ENCODE assay signal across 8 cellular contexts in genomic region chr17:49361902-49362722, GRCh38. TPM values are rescaled to one million over a fixed set of nuclear protein-coding genes. Genes with fewer than 3 reads are reported as not detected.
DNase-seq lines count a peak whose midpoint lies in the region; ATAC-seq and TF ChIP-seq lines count a peak whose summit lies in the region.

Gene ZNF652 (minus strand): TSS chr17:49362250. CDS start chr17:49317725, 44,525 bp downstream.

- intact Hi-C loops in HCT116 (cut with micrococcal nuclease) = loop anchor here (2.0 kb wide), 1 partner anchor 47 kb away; no protein-coding TSS in a partner anchor
- intact Hi-C loops in activated naive CD4-positive, alpha-beta T cell treated with anti-CD3 and anti-CD28 coated beads for 36 hours (cut with micrococcal nuclease) = loop anchor here (1.0 to 5.0 kb wide), 10 partner anchors 9 to 695 kb away; partner anchors contain the start of genes FAM117A, ITGA3, PHB1 and SPOP

- peak within 1 kb of the TSS; percentile 84 for H3K9ac ChIP-seq in HCT116 (ENCODE audit: low read length)

- H3K36me3 Mint-ChIP-seq in activated naive CD4-positive, alpha-beta T cell treated with anti-CD3 and anti-CD28 coated beads for 36 hours (ENCODE audit: low read depth) = no peaks in the 10 kb centered on the region

- TF ChIP-seq POLR2A in HCT116 (IDR thresholded peaks at IDR 0.05; ENCODE audit: borderline replicate concordance, extremely low read depth, insufficient read depth, insufficient read length) (peak; percentile 35), gastroesophageal sphincter (IDR thresholded peaks at IDR 0.05) (peak; percentile 40 to 50)

- no peak for TF ChIP-seq EP300 in gastroesophageal sphincter (IDR thresholded peaks at IDR 0.05)

- peak; percentile 86 for ATAC-seq in HCT116
- ATAC-seq in gastroesophageal sphincter = peak; percentile 91

- H3K4me2 ChIP-seq in HCT116 (ENCODE audit: low read length) = peak within 1 kb of the TSS; percentile 86

- TF ChIP-seq CTCF in HCT116 (IDR thresholded peaks at IDR 0.05 in 2 of 3, conservative IDR thresholded peaks at IDR 0.05 in 1 of 3; ENCODE audit: borderline replicate concordance in 1 of 3, insufficient read depth in 1 of 3, low read depth in 2 of 3, low read length in 2 of 3) = no peak
- TF ChIP-seq CTCF in gastroesophageal sphincter (IDR thresholded peaks at IDR 0.05) = peak in 1 of 4 experiments; percentile 26

- peaks cover 45% of the 10 kb centered on the region for H3K79me2 ChIP-seq in HCT116 (ENCODE audit: insufficient read depth, low read length)

- peak within 1 kb of the TSS; percentile 81 to 86 for H3K4me3 ChIP-seq in HCT116 (replicated peaks in 1 of 2; ENCODE audit: low read depth in 1 of 2, low read length in 2 of 2)
- H3K4me3 ChIP-seq in gastroesophageal sphincter = peak within 1 kb of the TSS; percentile 84 to 93

- WGBS in gastroesophageal sphincter (ENCODE audit: low coverage in 1 of 2), 2 donors = 0 to 1% methylated on average over 6 to 8 of the region's 106 CpGs

- POLR2A ChIA-PET in HCT116 (lab: Charles Lee) = interaction anchor here (0.7 kb wide), 1 partner anchor 188 kb away, joined by 4 read pairs; no protein-coding TSS in a partner anchor

- no peaks in the 10 kb centered on the region for H3K36me3 ChIP-seq in HCT116 (ENCODE audit: control insufficient read depth in 1 of 2, insufficient read depth in 2 of 2, low read length in 2 of 2)
- no peaks in the 10 kb centered on the region for H3K36me3 ChIP-seq in gastroesophageal sphincter

- no peak for TF ChIP-seq RAD21 in HCT116 (IDR thresholded peaks at IDR 0.05; ENCODE audit: low read depth)

- in situ Hi-C loops in G401 (cut with HindIII; ENCODE audit: low sequenced_read_pairs) = no loop called here

- no peaks in the 10 kb centered on the region for H3K9me2 ChIP-seq in HCT116 (ENCODE audit: insufficient read depth)

- RAD21 ChIA-PET in HCT116 (lab: Charles Lee; ENCODE audit: low non-redundant PET in 1 of 2, low total read pairs in 2 of 2, uncharacterized antibody in 2 of 2, unreplicated experiment in 2 of 2) = interaction anchor here in 1 of 2 experiments (0.7 kb wide), 1 partner anchor 56 kb away, joined by 11 read pairs; no protein-coding TSS in a partner anchor

- peaks cover 37% of the 10 kb centered on the region for H3K4me1 Mint-ChIP-seq in activated naive CD4-positive, alpha-beta T cell treated with anti-CD3 and anti-CD28 coated beads for 36 hours (ENCODE audit: low read depth)

- H3K9me3 Mint-ChIP-seq in activated naive CD4-positive, alpha-beta T cell treated with anti-CD3 and anti-CD28 coated beads for 36 hours = no peaks in the 10 kb centered on the region

- H2AFZ ChIP-seq in HCT116 (ENCODE audit: low read depth, low read length, poor library complexity, severe bottlenecking) = peak within 1 kb of the TSS; percentile 67

- no TSS peak for BruUV-seq in HCT116 (replicated peaks; lab: Mats Ljungman, UMichigan)

- H3K27ac ChIP-seq in HCT116 (ENCODE audit: low read depth, low read length) (peak within 1 kb of the TSS; percentile 92), gastroesophageal sphincter (peak within 1 kb of the TSS; percentile 75 to 96 (median 95)), substantia nigra (ENCODE audit: low read depth, low read length, poor library complexity, severe bottlenecking) (peak within 1 kb of the TSS; percentile 99)

- CTCF ChIA-PET in HCT116 (lab: Charles Lee) = interaction anchor here (0.7 kb wide), 1 partner anchor 15 kb away, joined by 5 read pairs; no protein-coding TSS in a partner anchor
- CTCF ChIA-PET in activated naive CD4-positive, alpha-beta T cell treated with anti-CD3 and anti-CD28 coated beads for 36 hours (lab: Charles Lee) = interaction anchor here (0.6 to 1.2 kb wide), 4 partner anchors 20 to 205 kb away, joined by 3 read pairs; no protein-coding TSS in a partner anchor

- H4K20me1 ChIP-seq in HCT116 (ENCODE audit: insufficient read depth) = peaks cover 6% of the 10 kb centered on the region; the same call in 1 of the 2 replicates

- H3K27me3 Mint-ChIP-seq in activated naive CD4-positive, alpha-beta T cell treated with anti-CD3 and anti-CD28 coated beads for 36 hours (ENCODE audit: low read depth) = no peaks in the 10 kb centered on the region

- H3K9me3 ChIP-seq in HCT116 (ENCODE audit: control insufficient read depth in 1 of 2, insufficient read depth in 1 of 2, low read depth in 1 of 2, low read length in 2 of 2) = no peaks in the 10 kb centered on the region
- no peaks in the 10 kb centered on the region for H3K9me3 ChIP-seq in gastroesophageal sphincter

- H3K4me1 ChIP-seq in HCT116 (ENCODE audit: control insufficient read depth in 1 of 2, insufficient read depth in 2 of 2, low read length in 2 of 2) = peaks cover 18 to 24% of the 10 kb centered on the region in 2 experiments
- peaks cover 0 to 51% (median 13%) of the 10 kb centered on the region in 3 donors for H3K4me1 ChIP-seq in gastroesophageal sphincter

- H3K27ac Mint-ChIP-seq in activated naive CD4-positive, alpha-beta T cell treated with anti-CD3 and anti-CD28 coated beads for 36 hours = peak within 1 kb of the TSS; percentile 93

- no peaks in the 10 kb centered on the region for H3K27me3 ChIP-seq in HCT116 (ENCODE audit: insufficient read depth, low read length)
- H3K27me3 ChIP-seq in gastroesophageal sphincter = no peaks in the 10 kb centered on the region

- peak within 1 kb of the TSS; percentile 90 for H3K4me3 Mint-ChIP-seq in activated naive CD4-positive, alpha-beta T cell treated with anti-CD3 and anti-CD28 coated beads for 36 hours

- DNase-seq in G401 (ENCODE audit: low spot score) (peak; percentile 94), HCT116 (ENCODE audit: low read depth, low spot score) (peak; percentile 93), MV-4-11 (lab: John Stamatoyannopoulos, UW) (peak; percentile 52), SK-N-DZ (ENCODE audit: low spot score) (peak; percentile 94), nucleus accumbens (lab: John Stamatoyannopoulos, UW) (peak in 55 of 56 donors; percentile 47 to 94 (median 85)), substantia nigra (lab: John Stamatoyannopoulos, UW) (peak; percentile 48 to 99 (median 85))
- DNase-seq in activated naive CD4-positive, alpha-beta T cell treated with anti-CD3 and anti-CD28 coated beads for 36 hours = peak; percentile 91

TF ChIP-seq in HCT116, 20 proteins besides CTCF, POLR2A, EP300 and RAD21 (continues in another document):
- TF ChIP-seq SIN3A (IDR thresholded peaks at IDR 0.05; ENCODE audit: low read depth) = no peak
- TF ChIP-seq ZFX (IDR thresholded peaks at IDR 0.05) = peak; percentile 97
- peak; percentile 19 for TF ChIP-seq YY1 (IDR thresholded peaks at IDR 0.05; ENCODE audit: extremely low read depth, insufficient replicate concordance, low read depth, low read length)
- no peak for TF ChIP-seq EZH2 (IDR thresholded peaks at IDR 0.05)
- peak; percentile 68 for TF ChIP-seq POLR2AphosphoS5 (IDR thresholded peaks at IDR 0.05; ENCODE audit: low read depth, low read length)
- no peak for TF ChIP-seq ATF3 (IDR thresholded peaks at IDR 0.05)
- no peak for TF ChIP-seq ZNF274 (IDR thresholded peaks at IDR 0.05; ENCODE audit: low read depth, low read length)
- TF ChIP-seq CEBPB (IDR thresholded peaks at IDR 0.05; ENCODE audit: low read depth) = no peak
- no peak; the same call in 1 of the 2 replicates for TF ChIP-seq MAX (IDR thresholded peaks at IDR 0.05)
- no peak for TF ChIP-seq SRF (IDR thresholded peaks at IDR 0.05; ENCODE audit: low read depth)
- no peak for TF ChIP-seq REST (IDR thresholded peaks at IDR 0.05; ENCODE audit: low read depth)

RNA-seq across cellular contexts. Expression of gene ZNF652, which starts in this region (rescaled TPM):
- total RNA-seq in G401 (2014; rRNA removed; shearing (Covaris generic)) = 10.2 and 20.2 TPM in 2 replicates
- 27.8 TPM for total RNA-seq in HCT116 (2021; ENCODE audit: unreplicated experiment)
- 7.9 and 9.3 TPM in 2 replicates for polyA plus RNA-seq in HCT116 (2012)
- 17.8 and 21.9 TPM in 2 replicates for polyA plus RNA-seq in SK-N-DZ (2014; cell fraction: cytosol; rRNA removed)
- 11.5 and 22.1 TPM in 2 replicates for polyA plus RNA-seq in SK-N-DZ (2014; cell fraction: nucleus; rRNA removed)
- total RNA-seq in activated naive CD4-positive, alpha-beta T cell treated with anti-CD3 and anti-CD28 coated beads for 36 hours = 1 to 10 TPM; 5.5 to 5.8 TPM
- total RNA-seq in gastroesophageal sphincter = 100 to 1,000 TPM in 2 of 4 donors, 10 to 100 TPM in 2; 56.0 to 124 (median 92.2) TPM

Comparison
In these comparisons a context has a peak if more than half of its experiments do, and no peak if none do; other contexts are left out.
1. Peak in every context shown above with its lines: DNase-seq, ATAC-seq, H3K4me3 ChIP-seq and H3K27ac ChIP-seq.